ENCODE assay signal across 14 cellular contexts in genomic region chr17:27940503-27940902, GRCh38. TPM values are rescaled to one million over a fixed set of nuclear protein-coding genes. Genes with fewer than 3 reads are reported as not detected.
DNase-seq lines count a peak whose midpoint lies in the region; ATAC-seq, FAIRE-seq and TF ChIP-seq lines count a peak whose summit lies in the region.
"Had no signal": no experiment of that assay in that cellular context is flagged by ENCODE, and none has a peak within 500 bp of the region (broad histone marks: within the 10 kb centered on the region; RNA-seq: fewer than 3 reads in every experiment).

No MANE protein-coding gene starts in this region.

- H3K36me3 ChIP-seq in DOHH2 (ENCODE audit: control insufficient read depth, low read length) (no peaks in the 10 kb centered on the region), Karpas-422 (ENCODE audit: insufficient read depth, low read length) (no peaks in the 10 kb centered on the region), pancreas (no peaks in the 10 kb centered on the region)
- H3K36me3 ChIP-seq: BE2C had no signal

- H3K4me3 ChIP-seq in DOHH2 (ENCODE audit: low read length) (peak overlapping the region; percentile 46), Karpas-422 (ENCODE audit: low read length) (no peak overlapping the region), pancreas (no peak overlapping the region)

- H3K27ac ChIP-seq in DOHH2 (ENCODE audit: low read depth, low read length) (no peak overlapping the region), Karpas-422 (ENCODE audit: low read length) (no peak overlapping the region), pancreas (no peak overlapping the region)

- intact Hi-C loops in pancreas (cut with DNase I) = loop anchor here in 1 of 3 donors (10.0 kb wide), 1 partner anchor 74 kb away; no protein-coding TSS in a partner anchor

- no peak overlapping the region for H2AFZ ChIP-seq in Karpas-422 (ENCODE audit: low read length)

- CTCF ChIA-PET in WTC11 (lab: Charles Lee) = interaction anchor here (0.5 to 1.2 kb wide), 5 partner anchors 9 to 369 kb away, joined by 3 to 4 read pairs (median 3); no protein-coding TSS in a partner anchor

- peaks cover 7% of the 10 kb centered on the region for H3K9me3 Mint-ChIP-seq in WTC11
- H3K9me3 Mint-ChIP-seq: CD8-positive, alpha-beta T cell had no signal

- H3F3A ChIP-seq in DOHH2 (ENCODE audit: control insufficient read depth, insufficient read depth) = no peaks in the 10 kb centered on the region

- no peak for FAIRE-seq in pancreas (lab: Jason Lieb, UNC)
- FAIRE-seq: A204.1, H54 had no signal

- DNase-seq in Karpas-422 = no peak
- DNase-seq in left lobe of liver (ENCODE audit: low spot score) = no peak
- peak in 2 of 6 donors; percentile 29 for DNase-seq in pancreas
- no peak for DNase-seq in WTC11 (ENCODE audit: low spot score)
- no peak for DNase-seq in T1000 (lab: John Stamatoyannopoulos, UW)
- no peak for DNase-seq in C1 segment of cervical spinal cord (lab: John Stamatoyannopoulos, UW)
- DNase-seq: BE2C; CD8-positive, alpha-beta T cell; DND-41; GF-D8 had no signal

- no peak for TF ChIP-seq CTCF in DOHH2 (IDR thresholded peaks at IDR 0.05; ENCODE audit: low read depth, low read length, poor library complexity, severe bottlenecking)
- TF ChIP-seq CTCF in pancreas (IDR thresholded peaks at IDR 0.05) = no peak
- TF ChIP-seq CTCF in WTC11 (IDR thresholded peaks at IDR 0.05) = no peak

- H3K27me3 Mint-ChIP-seq in WTC11 (ENCODE audit: low read depth) = peaks cover 13% of the 10 kb centered on the region

- H3K9me3 ChIP-seq in DOHH2 (ENCODE audit: control insufficient read depth, insufficient read depth, low read length) (no peaks in the 10 kb centered on the region), Karpas-422 (ENCODE audit: low read length) (no peaks in the 10 kb centered on the region), pancreas (no peaks in the 10 kb centered on the region)
- H3K9me3 ChIP-seq: BE2C had no signal

- POLR2A ChIA-PET in WTC11 (lab: Charles Lee) = no interaction called here

- H4K20me1 ChIP-seq in DOHH2 (ENCODE audit: control insufficient read depth, insufficient read depth, low read depth, low read length) = no peaks in the 10 kb centered on the region
- H4K20me1 ChIP-seq in Karpas-422 (ENCODE audit: insufficient read depth, low read depth, low read length) = no peaks in the 10 kb centered on the region

- H3K9ac ChIP-seq in Karpas-422 (ENCODE audit: low read length) = no peak overlapping the region

- H3K36me3 Mint-ChIP-seq in WTC11 = peaks cover 7% of the 10 kb centered on the region; the same call in 1 of the 2 replicates
- H3K36me3 Mint-ChIP-seq: CD14-positive monocyte; CD8-positive, alpha-beta T cell had no signal

- H3K4me1 ChIP-seq in DOHH2 (ENCODE audit: control insufficient read depth, low read length) (peaks cover 40% of the 10 kb centered on the region), Karpas-422 (ENCODE audit: low read length) (peaks cover 27% of the 10 kb centered on the region), pancreas (no peaks in the 10 kb centered on the region)
- H3K4me1 ChIP-seq: BE2C had no signal

- H3K4me3 Mint-ChIP-seq in WTC11 = no peak overlapping the region
- H3K4me3 Mint-ChIP-seq: CD14-positive monocyte; CD8-positive, alpha-beta T cell had no signal

- H3K27me3 ChIP-seq in DOHH2 (ENCODE audit: control insufficient read depth, low read length) = peaks cover 5% of the 10 kb centered on the region; the same call in 1 of the 2 replicates
- H3K27me3 ChIP-seq in Karpas-422 (ENCODE audit: low read length) = no peaks in the 10 kb centered on the region; the same call in 1 of the 2 replicates
- no peaks in the 10 kb centered on the region for H3K27me3 ChIP-seq in pancreas
- H3K27me3 ChIP-seq: BE2C had no signal

- WGBS in pancreas, 2 donors = 40 to 41% methylated on average over 7 of the region's 7 CpGs

- H3K4me2 ChIP-seq in DOHH2 (ENCODE audit: low read length) = peak overlapping the region; percentile 65
- H3K4me2 ChIP-seq in Karpas-422 (ENCODE audit: low read depth, low read length, poor library complexity, severe bottlenecking) = peak overlapping the region; percentile 31

- peaks cover 53% of the 10 kb centered on the region for H3K4me1 Mint-ChIP-seq in WTC11

- H3K27ac Mint-ChIP-seq in WTC11 = no peak overlapping the region
- H3K27ac Mint-ChIP-seq: CD8-positive, alpha-beta T cell had no signal

- ATAC-seq in left lobe of liver (peak; percentile 45), pancreas (peak; percentile 43 to 80 (median 60)), WTC11 (no peak)
- ATAC-seq: CD8-positive, alpha-beta T cell had no signal

- H3K79me2 ChIP-seq in DOHH2 (ENCODE audit: control insufficient read depth, low read length) (no peaks in the 10 kb centered on the region), Karpas-422 (ENCODE audit: low read length) (no peaks in the 10 kb centered on the region)

- H3K9me2 ChIP-seq in DOHH2 (replicated peaks; ENCODE audit: control insufficient read depth, low read length) (no peaks in the 10 kb centered on the region), Karpas-422 (replicated peaks; ENCODE audit: insufficient read depth, low read length) (no peaks in the 10 kb centered on the region)

TF ChIP-seq in WTC11, 78 proteins besides CTCF, POLR2A, EP300 and RAD21 (continues in another document):
- TF ChIP-seq ERG (CRISPR knock-in tag; IDR thresholded peaks at IDR 0.05) (no peak), NR2C2 (CRISPR knock-in tag; IDR thresholded peaks at IDR 0.05) (no peak), ATF6 (CRISPR knock-in tag; IDR thresholded peaks at IDR 0.05) (no peak), NFATC4 (CRISPR knock-in tag; IDR thresholded peaks at IDR 0.05) (no peak), ZNF219 (CRISPR knock-in tag; IDR thresholded peaks at IDR 0.05; ENCODE audit: borderline replicate concordance) (no peak), OVOL2 (CRISPR knock-in tag; IDR thresholded peaks at IDR 0.05; ENCODE audit: borderline replicate concordance) (no peak), MYBL2 (CRISPR knock-in tag; IDR thresholded peaks at IDR 0.05) (no peak), STAT6 (CRISPR knock-in tag; conservative IDR thresholded peaks at IDR 0.05; ENCODE audit: low read depth) (no peak), USF1 (CRISPR knock-in tag; IDR thresholded peaks at IDR 0.05) (no peak), RELA (CRISPR knock-in tag; IDR thresholded peaks at IDR 0.05; ENCODE audit: borderline replicate concordance) (no peak), GABPB1 (CRISPR knock-in tag; IDR thresholded peaks at IDR 0.05) (no peak), IRF2 (CRISPR knock-in tag; IDR thresholded peaks at IDR 0.05; ENCODE audit: borderline replicate concordance, low read depth) (no peak)

RNA-seq across cellular contexts. Expression of gene LYRM9, which starts 47.3 kb away (rescaled TPM):
- total RNA-seq in Karpas-422 (2014; rRNA removed; shearing (Covaris generic); ENCODE audit: low replicate concordance) = 0.97 and 3.2 TPM in 2 replicates
- 5.1 TPM for total RNA-seq in left lobe of liver
- total RNA-seq in pancreas = 10 to 100 TPM in 2 of 6 donors, 1 to 10 TPM in 4; 4.8 to 11.1 (median 8.4) TPM
- polyA plus RNA-seq in pancreas = 10 to 100 TPM; 15.3 to 17.7 TPM
- 3.6 to 4.1 TPM (median 3.8 TPM) in 3 replicates for total RNA-seq in WTC11 (2021)
